In genomic region chr5:107669543-107670027, GRCh38 we compare ENCODE assay signal across 8 cellular contexts. TPM values are rescaled to one million over a fixed set of nuclear protein-coding genes. Genes with fewer than 3 reads are reported as not detected.
DNase-seq lines count a peak whose midpoint lies in the region; ATAC-seq and TF ChIP-seq lines count a peak whose summit lies in the region.

No MANE protein-coding gene starts in this region.

- H3K27me3 ChIP-seq in left lung (peaks cover 21 to 91% of the 10 kb centered on the region in 2 donors), subcutaneous abdominal adipose tissue (ENCODE audit: control insufficient read depth in 5 of 5, insufficient read depth in 4 of 5, low read length in 5 of 5) (peaks cover 0 to 9% (median 0%) of the 10 kb centered on the region in 5 donors)

- peaks cover 0 to 45% of the 10 kb centered on the region in 2 donors for H3K4me1 ChIP-seq in left lung
- H3K4me1 ChIP-seq in subcutaneous abdominal adipose tissue (ENCODE audit: control insufficient read depth in 5 of 5, insufficient read depth in 5 of 5, low read length in 5 of 5): peaks cover 0 to 58% (median 50%) of the 10 kb centered on the region in 5 donors

- H3K4me3 ChIP-seq in choroid plexus epithelial cell (ENCODE audit: low read depth, low read length) (peak overlapping the region; percentile 84), left lung (peak overlapping the region; percentile 49 to 53), subcutaneous abdominal adipose tissue (ENCODE audit: low read depth in 1 of 5, low read length in 5 of 5) (peak overlapping the region; percentile 70 to 81 (median 80))

- H3K27ac ChIP-seq in left lung: peak overlapping the region in 1 of 2 donors; percentile 37
- H3K27ac ChIP-seq in subcutaneous abdominal adipose tissue (ENCODE audit: low read depth, low read length): peak overlapping the region; percentile 83

- peak; percentile 27 to 74 (median 52) for DNase-seq in NCI-H1417 (lab: John Stamatoyannopoulos, UW)
- DNase-seq in NCI-H1417 treated with DMSO at 0.1 percent for 48 hours (lab: John Stamatoyannopoulos, UW): no peak
- DNase-seq in NCI-H748 treated with DMSO at 0.1 percent for 48 hours (lab: John Stamatoyannopoulos, UW): peak; percentile 45
- peak; percentile 47 for DNase-seq in choroid plexus epithelial cell (ENCODE audit: low read depth)
- peak; percentile 37 to 80 for DNase-seq in left lung
- no peak for DNase-seq in stimulated activated CD4-positive, alpha-beta T cell treated with anti-CD3 and anti-CD28 coated beads, Interleukin-1b, Interleukin-23, amount 100 ng/mL, for 48 hours

- H3K9me3 ChIP-seq in left lung (no peaks in the 10 kb centered on the region), subcutaneous abdominal adipose tissue (ENCODE audit: control insufficient read depth in 5 of 5, low read length in 5 of 5) (no peaks in the 10 kb centered on the region)

- ATAC-seq in left lung (peak; percentile 2), GM19023 (IDR thresholded peaks at IDR 0.05; ENCODE audit: unreplicated experiment) (no peak)

- intact Hi-C loops in left lung (cut with DNase I): no loop called here

- no peak for TF ChIP-seq CTCF in choroid plexus epithelial cell (conservative IDR thresholded peaks at IDR 0.05; ENCODE audit: low read depth, low read length)
- TF ChIP-seq CTCF in left lung (IDR thresholded peaks at IDR 0.05): no peak

- H3K36me3 ChIP-seq in left lung (no peaks in the 10 kb centered on the region), subcutaneous abdominal adipose tissue (ENCODE audit: control insufficient read depth in 5 of 5, insufficient read depth in 5 of 5, low read length in 5 of 5) (no peaks in the 10 kb centered on the region)

- H3K9ac ChIP-seq in subcutaneous abdominal adipose tissue (ENCODE audit: low read length in 5 of 5): peak overlapping the region in 2 of 5 donors; percentile 66 to 69

RNA-seq across cellular contexts. Expression of gene EFNA5, which starts 1.2 kb away (rescaled TPM):
- 10 to 100 TPM in 1 of 2 donors, 1 to 10 TPM in 1; 8.8 to 16.9 TPM for total RNA-seq in left lung

Comparison
In these comparisons a context has a peak if more than half of its experiments do, and no peak if none do; other contexts are left out.
1. DNase-seq: peak in NCI-H1417 (3 of 3), NCI-H748 treated with DMSO at 0.1 percent for 48 hours (single experiment), choroid plexus epithelial cell (single experiment) and left lung (2 of 2); none in NCI-H1417 treated with DMSO at 0.1 percent for 48 hours (single experiment) and stimulated activated CD4-positive, alpha-beta T cell treated with anti-CD3 and anti-CD28 coated beads, Interleukin-1b, Interleukin-23, amount 100 ng/mL, for 48 hours (single experiment).
2. Peak in every context shown above with its lines, with median percentiles within 50 percentile points of each other: H3K4me3 ChIP-seq.